In the genomic region with DNA sequence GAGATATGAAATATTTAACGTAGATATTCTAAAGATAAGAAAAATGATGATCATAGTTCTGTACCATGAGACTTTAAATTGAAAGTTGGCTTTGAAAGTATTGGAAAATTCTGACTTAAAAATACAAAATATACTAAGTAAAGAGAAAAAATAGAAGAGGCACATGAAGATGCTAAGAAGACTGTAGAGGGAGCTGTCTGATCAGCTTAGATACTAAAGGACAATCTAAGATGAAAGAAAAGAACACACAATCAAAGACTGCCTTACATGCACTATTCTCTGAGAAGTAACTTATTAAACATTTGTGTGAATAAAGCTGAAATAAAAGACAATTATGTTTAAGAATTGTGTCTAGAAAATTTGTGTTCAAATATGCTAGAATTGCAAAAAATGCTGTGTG, we compare ENCODE assay signal across 11 cellular contexts. TPM values are rescaled to one million over a fixed set of nuclear protein-coding genes. Genes with fewer than 3 reads are reported as not detected.
A peak's percentile ranks its signal among the peaks of the same experiment; 100 is the strongest.
DNase-seq lines count a peak whose midpoint lies in the region; ATAC-seq, FAIRE-seq and TF ChIP-seq lines count a peak whose summit lies in the region.
"Had no signal": no experiment of that assay in that cellular context is flagged by ENCODE, and none has a peak within 500 bp of the region (broad histone marks: within the 10 kb centered on the region; RNA-seq: fewer than 3 reads in every experiment).

No MANE protein-coding gene starts in this region.

- H3K9me3 Mint-ChIP-seq in WTC11 = peaks cover 14% of the 10 kb centered on the region

- CTCF ChIA-PET in WTC11 (lab: Charles Lee) = interaction anchor here (0.8 to 1.9 kb wide), 11 partner anchors 9 to 551 kb away, joined by 3 to 7 read pairs (median 4); no protein-coding TSS in a partner anchor

- H3K9me1 ChIP-seq in keratinocyte (ENCODE audit: control insufficient read depth, extremely low read depth, insufficient read depth, low read length) = no peaks in the 10 kb centered on the region

- no peak overlapping the region for H3K27ac Mint-ChIP-seq in WTC11

- no peak overlapping the region for H3K4me2 ChIP-seq in keratinocyte (ENCODE audit: control insufficient read depth, extremely low read depth, insufficient read depth, low read depth, low read length)

- FAIRE-seq in keratinocyte (lab: Jason Lieb, UNC) = no peak

- TF ChIP-seq CTCF in AG09309 (IDR thresholded peaks at IDR 0.05; ENCODE audit: control insufficient read depth, insufficient read depth, low read depth, low read length, missing control alignments) = peak; percentile 17
- no peak for TF ChIP-seq CTCF in WTC11 (IDR thresholded peaks at IDR 0.05)
- peak in 2 of 3 experiments; percentile 14 to 42 for TF ChIP-seq CTCF in keratinocyte (optimal IDR thresholded peaks at IDR 0.05 in 1 of 3, IDR thresholded peaks at IDR 0.05 in 1 of 3, conservative IDR thresholded peaks at IDR 0.05 in 1 of 3; ENCODE audit: extremely low read depth in 1 of 3, insufficient read depth in 2 of 3, low read length in 3 of 3)

- H4K20me1 ChIP-seq in keratinocyte (ENCODE audit: control insufficient read depth, extremely low read depth, insufficient read depth, low read length) = no peaks in the 10 kb centered on the region

- no peaks in the 10 kb centered on the region for H3K4me1 Mint-ChIP-seq in WTC11

- no peaks in the 10 kb centered on the region for H3K36me3 ChIP-seq in keratinocyte (ENCODE audit: control insufficient read depth in 2 of 2, extremely low read depth in 1 of 2, insufficient read depth in 2 of 2, low read length in 2 of 2)
- H3K36me3 ChIP-seq: HAP-1 had no signal

- H3K27me3 Mint-ChIP-seq in WTC11 (ENCODE audit: low read depth) = no peaks in the 10 kb centered on the region; the same call in 1 of the 2 replicates

- POLR2A ChIA-PET in WTC11 (lab: Charles Lee) = no interaction called here

- DNase-seq in AG09309 (ENCODE audit: low read depth) (peak; percentile 1), HT-29 (ENCODE audit: low spot score) (peak; percentile 38), WTC11 (ENCODE audit: low spot score) (no peak), keratinocyte (ENCODE audit: low read depth, low spot score) (no peak), NCI-H187 treated with DMSO at 0.1 percent for 48 hours (lab: John Stamatoyannopoulos, UW) (no peak), activated gamma-delta T cell (lab: John Stamatoyannopoulos, UW) (no peak), UCSD-AML1 (lab: John Stamatoyannopoulos, UW; ENCODE audit: unreplicated experiment) (no peak)
- no peak for DNase-seq in activated CD8-positive, alpha-beta memory T cell treated with anti-CD3 and anti-CD28 coated beads, Interleukin-2, amount 50 U/mL, for 4 hours
- DNase-seq: NCI-H1436 treated with DMSO at 0.1 percent for 48 hours had no signal

- H3K4me3 Mint-ChIP-seq in WTC11 = no peak overlapping the region

- no peaks in the 10 kb centered on the region for H3K79me2 ChIP-seq in keratinocyte (ENCODE audit: control insufficient read depth, insufficient read depth, low read length)

- no peak overlapping the region for H3K9ac ChIP-seq in keratinocyte (ENCODE audit: control insufficient read depth, extremely low read depth, insufficient read depth, low read length)

- no peak overlapping the region for H2AFZ ChIP-seq in keratinocyte (ENCODE audit: control insufficient read depth, low read length)

- no peak overlapping the region for H3K27ac ChIP-seq in keratinocyte (ENCODE audit: control insufficient read depth, insufficient read depth, low read length)

- ATAC-seq in WTC11 = peak; percentile 52; the same call in 1 of the 2 replicates

- H3K4me3 ChIP-seq in AG09309 (ENCODE audit: control insufficient read depth, low read depth, low read length) = no peak overlapping the region
- H3K4me3 ChIP-seq in keratinocyte (ENCODE audit: control insufficient read depth in 2 of 3, extremely low read depth in 1 of 3, insufficient read depth in 2 of 3, low read depth in 1 of 3, low read length in 3 of 3) = no peak overlapping the region
- H3K4me3 ChIP-seq: HAP-1, lung had no signal

- no peaks in the 10 kb centered on the region for H3K9me3 ChIP-seq in keratinocyte (ENCODE audit: control insufficient read depth, low read depth, low read length)
- H3K9me3 ChIP-seq: HAP-1 had no signal

- H3K36me3 Mint-ChIP-seq in WTC11 = peaks cover 4% of the 10 kb centered on the region

- dilution Hi-C loops in keratinocyte (cut with MboI; ENCODE audit: extremely low pct_ligation_motif_present, low sequenced_read_pairs) = no loop called here

- H3K27me3 ChIP-seq in keratinocyte (ENCODE audit: control insufficient read depth, extremely low read depth, insufficient read depth, low read length) = no peaks in the 10 kb centered on the region

- no peaks in the 10 kb centered on the region for H3K4me1 ChIP-seq in keratinocyte (ENCODE audit: control insufficient read depth, extremely low read depth, insufficient read depth, low read length)

TF ChIP-seq in WTC11, 78 proteins besides CTCF, POLR2A, EP300 and RAD21:
- TF ChIP-seq MLX (CRISPR knock-in tag; IDR thresholded peaks at IDR 0.05) (no peak), ZNF532 (CRISPR knock-in tag; IDR thresholded peaks at IDR 0.05; ENCODE audit: borderline replicate concordance) (no peak), GABPB1 (CRISPR knock-in tag; IDR thresholded peaks at IDR 0.05) (no peak), E2F4 (CRISPR knock-in tag; IDR thresholded peaks at IDR 0.05; ENCODE audit: borderline replicate concordance, low read depth) (no peak), MXD4 (CRISPR knock-in tag; IDR thresholded peaks at IDR 0.05; ENCODE audit: borderline replicate concordance) (no peak), TP53 (CRISPR knock-in tag; IDR thresholded peaks at IDR 0.05) (no peak), OVOL2 (CRISPR knock-in tag; IDR thresholded peaks at IDR 0.05; ENCODE audit: borderline replicate concordance) (no peak)
- TF ChIP-seq, protein P1, sequence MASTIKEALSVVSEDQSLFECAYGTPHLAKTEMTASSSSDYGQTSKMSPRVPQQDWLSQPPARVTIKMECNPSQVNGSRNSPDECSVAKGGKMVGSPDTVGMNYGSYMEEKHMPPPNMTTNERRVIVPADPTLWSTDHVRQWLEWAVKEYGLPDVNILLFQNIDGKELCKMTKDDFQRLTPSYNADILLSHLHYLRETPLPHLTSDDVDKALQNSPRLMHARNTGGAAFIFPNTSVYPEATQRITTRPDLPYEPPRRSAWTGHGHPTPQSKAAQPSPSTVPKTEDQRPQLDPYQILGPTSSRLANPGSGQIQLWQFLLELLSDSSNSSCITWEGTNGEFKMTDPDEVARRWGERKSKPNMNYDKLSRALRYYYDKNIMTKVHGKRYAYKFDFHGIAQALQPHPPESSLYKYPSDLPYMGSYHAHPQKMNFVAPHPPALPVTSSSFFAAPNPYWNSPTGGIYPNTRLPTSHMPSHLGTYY (CRISPR knock-in tag; IDR thresholded peaks at IDR 0.05) = no peak
TF ChIP-seq in WTC11: peak in this region for 0.

RNA-seq across cellular contexts. Expression of gene RBMXL2, which starts 55.1 kb away (rescaled TPM):
- 0.05 TPM in 1 of 2 replicates, not detected in the other for total RNA-seq in HT-29 (2014; rRNA removed; shearing (Covaris generic))
- total RNA-seq in WTC11 (2021) = not detected in 3 replicates
- not detected in 3 replicates for polyA plus RNA-seq in keratinocyte
- polyA plus RNA-seq in keratinocyte (2011; ENCODE audit: low read depth) = not detected
- polyA plus RNA-seq in keratinocyte (2011; cell fraction: cytosol; rRNA removed) = not detected in 2 replicates
- polyA plus RNA-seq in keratinocyte (2011; cell fraction: nucleus; rRNA removed) = not detected in 2 replicates
- polyA plus RNA-seq in keratinocyte (2012; ENCODE audit: low replicate concordance) = not detected in 2 replicates
- polyA minus RNA-seq in keratinocyte = not detected in 3 replicates
- polyA minus RNA-seq in keratinocyte (2011; cell fraction: cytosol; rRNA and poly(A)+ RNA removed) = not detected
- not detected in 2 replicates for polyA minus RNA-seq in keratinocyte (2011; cell fraction: nucleus; rRNA and poly(A)+ RNA removed)
- polyA plus RNA-seq: lung had no signal

Comparison
In these comparisons a context has a peak if more than half of its experiments do, and no peak if none do; other contexts are left out.
1. DNase-seq: peak in AG09309 (single experiment) and HT-29 (single experiment); none in WTC11 (single experiment), keratinocyte (single experiment), activated CD8-positive, alpha-beta memory T cell treated with anti-CD3 and anti-CD28 coated beads, Interleukin-2, amount 50 U/mL, for 4 hours (single experiment), NCI-H187 treated with DMSO at 0.1 percent for 48 hours (single experiment), activated gamma-delta T cell (single experiment) and UCSD-AML1 (single experiment).